ENCODE assay signal across 8 cellular contexts in genomic region chr18:3771121-3771971, GRCh38.
DNase-seq lines count a peak whose midpoint lies in the region; ATAC-seq and TF ChIP-seq lines count a peak whose summit lies in the region.

No MANE protein-coding gene starts in this region.

- H4K5ac ChIP-seq in IMR-90 (ENCODE audit: low read depth, low read length) = peak overlapping the region; percentile 74

- no peaks in the 10 kb centered on the region for H3F3A ChIP-seq in SU-DHL-6 (ENCODE audit: insufficient read depth)

- H4K20me1 ChIP-seq in DND-41 (ENCODE audit: insufficient read depth, low read length) = no peaks in the 10 kb centered on the region
- H4K20me1 ChIP-seq in IMR-90 (ENCODE audit: insufficient read depth, low read length) = no peaks in the 10 kb centered on the region
- H4K20me1 ChIP-seq in SU-DHL-6 (ENCODE audit: low read depth, low read length) = no peaks in the 10 kb centered on the region

- peak; percentile 88 for TF ChIP-seq CTCF in DND-41 (IDR thresholded peaks at IDR 0.05; ENCODE audit: borderline replicate concordance, extremely low read depth, low read length, poor library complexity, severe bottlenecking)
- peak; percentile 97 for TF ChIP-seq CTCF in IMR-90 (conservative IDR thresholded peaks at IDR 0.05; ENCODE audit: low read depth, low read length)
- peak; percentile 51 for TF ChIP-seq CTCF in SU-DHL-6 (IDR thresholded peaks at IDR 0.05; ENCODE audit: insufficient read depth, low read length, poor library complexity, severe bottlenecking)
- TF ChIP-seq CTCF in heart right ventricle (IDR thresholded peaks at IDR 0.05) = peak; percentile 95 to 98 (median 97)
- TF ChIP-seq CTCF in tibial nerve (IDR thresholded peaks at IDR 0.05) = peak; percentile 90 to 98 (median 97)

- peak overlapping the region; percentile 49 for H3K14ac ChIP-seq in IMR-90 (replicated peaks; ENCODE audit: low read depth, low read length)

- H3K27ac ChIP-seq in DND-41 (ENCODE audit: low read length) (no peak overlapping the region), IMR-90 (ENCODE audit: insufficient read depth, low read length) (peak overlapping the region; percentile 91), SU-DHL-6 (ENCODE audit: low read depth, low read length) (no peak overlapping the region), heart right ventricle (peak overlapping the region in 6 of 10 donors; percentile 51 to 76 (median 70)), tibial nerve (peak overlapping the region in 3 of 4 donors; percentile 21 to 77 (median 53))

- TF ChIP-seq POLR2A in IMR-90 (IDR thresholded peaks at IDR 0.05; ENCODE audit: low read depth, low read length) = peak; percentile 31; the same call in 1 of the 2 replicates
- TF ChIP-seq POLR2A in tibial nerve (IDR thresholded peaks at IDR 0.05) = no peak

- POLR2A ChIA-PET in IMR-90 (lab: Charles Lee; ENCODE audit: unreplicated experiment) = interaction anchor here (0.6 to 0.7 kb wide), 3 partner anchors 48 to 332 kb away, joined by 3 to 5 read pairs (median 3); no protein-coding TSS in a partner anchor

- peak overlapping the region; percentile 53 to 74 for H4K8ac ChIP-seq in IMR-90 (ENCODE audit: low read depth in 2 of 2, low read length in 2 of 2)

- H3K79me1 ChIP-seq in IMR-90 (ENCODE audit: low read depth in 1 of 2, low read length in 2 of 2) = no peaks in the 10 kb centered on the region

- dilution Hi-C loops in IMR-90 (cut with HindIII; ENCODE audit: low sequenced_read_pairs, unreplicated experiment) = no loop called here

- intact Hi-C loops in IMR-90 (cut with micrococcal nuclease) = loop anchor here (1.0 to 2.0 kb wide), 7 partner anchors 45 to 491 kb away; no protein-coding TSS in a partner anchor
- intact Hi-C loops in heart right ventricle (cut with DNase I) = loop anchor here (1.0 to 10.0 kb wide), 18 partner anchors 57 to 297 kb away; no protein-coding TSS in a partner anchor

- H2AK5ac ChIP-seq in IMR-90 (ENCODE audit: low read depth, low read length) = no peak overlapping the region

- peaks cover 10% of the 10 kb centered on the region for H3K27me3 ChIP-seq in DND-41 (ENCODE audit: insufficient read depth, low read length, poor library complexity)
- no peaks in the 10 kb centered on the region for H3K27me3 ChIP-seq in IMR-90 (ENCODE audit: control insufficient read depth, insufficient read depth, low read length)
- no peaks in the 10 kb centered on the region for H3K27me3 ChIP-seq in SU-DHL-6 (ENCODE audit: low read length)
- H3K27me3 ChIP-seq in heart right ventricle = peaks cover 0 to 11% (median 0%) of the 10 kb centered on the region in 7 donors
- no peaks in the 10 kb centered on the region for H3K27me3 ChIP-seq in tibial nerve

- H2BK20ac ChIP-seq in IMR-90 (ENCODE audit: low read depth, low read length) = peak overlapping the region; percentile 68

- no TSS peak for BruUV-seq in IMR-90 (replicated peaks; lab: Mats Ljungman, UMichigan)

- H3K18ac ChIP-seq in IMR-90 (ENCODE audit: low read depth, low read length) = peak overlapping the region; percentile 92

- TF ChIP-seq RAD21 in IMR-90 (IDR thresholded peaks at IDR 0.05; ENCODE audit: low read length) = peak; percentile 92

- H2AK9ac ChIP-seq in IMR-90 (replicated peaks; ENCODE audit: low read depth, low read length, poor library complexity) = no peak overlapping the region

- H3K9ac ChIP-seq in DND-41 (ENCODE audit: low read depth, low read length) = no peak overlapping the region
- peak overlapping the region; percentile 83 for H3K9ac ChIP-seq in IMR-90 (ENCODE audit: low read depth, low read length)
- H3K9ac ChIP-seq in SU-DHL-6 (ENCODE audit: low read length) = no peak overlapping the region

- H2BK5ac ChIP-seq in IMR-90 (ENCODE audit: low read depth, low read length, poor library complexity, severe bottlenecking) = peak overlapping the region; percentile 81

- H3K9me2 ChIP-seq in SU-DHL-6 (replicated peaks; ENCODE audit: insufficient read depth, low read length) = no peaks in the 10 kb centered on the region

- peak overlapping the region; percentile 61 for H3K4ac ChIP-seq in IMR-90 (ENCODE audit: low read depth, low read length)

- in situ Hi-C loops in IMR-90 (cut with MboI; ENCODE audit: low sequenced_read_pairs) = no loop called here

- H3K9me3 ChIP-seq in DND-41 (ENCODE audit: insufficient read depth, low read length, severe bottlenecking) (no peaks in the 10 kb centered on the region), IMR-90 (ENCODE audit: control insufficient read depth, insufficient read depth, low read length) (no peaks in the 10 kb centered on the region), SU-DHL-6 (ENCODE audit: insufficient read depth, low read length) (no peaks in the 10 kb centered on the region), heart right ventricle (no peaks in the 10 kb centered on the region), tibial nerve (no peaks in the 10 kb centered on the region)

- no peaks in the 10 kb centered on the region for H3K9me1 ChIP-seq in IMR-90 (ENCODE audit: insufficient read depth, low read length)

- H3K36me3 ChIP-seq in DND-41 (ENCODE audit: insufficient read depth, low read length) = no peaks in the 10 kb centered on the region
- no peaks in the 10 kb centered on the region for H3K36me3 ChIP-seq in IMR-90 (ENCODE audit: control insufficient read depth, insufficient read depth, low read length)
- H3K36me3 ChIP-seq in SU-DHL-6 (ENCODE audit: low read length) = no peaks in the 10 kb centered on the region
- H3K36me3 ChIP-seq in heart right ventricle = no peaks in the 10 kb centered on the region
- no peaks in the 10 kb centered on the region for H3K36me3 ChIP-seq in tibial nerve

- ATAC-seq in DND-41 (ENCODE audit: insufficient read depth, low read depth) (peak; percentile 99), GM21576 (IDR thresholded peaks at IDR 0.05; ENCODE audit: unreplicated experiment) (peak; percentile 98), IMR-90 (ENCODE audit: low read depth) (peak; percentile 99), heart right ventricle (peak; percentile 98 to 100 (median 100))

- H3K23ac ChIP-seq in IMR-90 (ENCODE audit: low read depth, low read length) = peak overlapping the region; percentile 4; the same call in 1 of the 2 replicates

- no peaks in the 10 kb centered on the region for H3K79me2 ChIP-seq in DND-41 (ENCODE audit: insufficient read depth, low read length)
- H3K79me2 ChIP-seq in SU-DHL-6 (ENCODE audit: insufficient read depth, low read length) = no peaks in the 10 kb centered on the region

- WGBS in IMR-90 (ENCODE audit: extremely low coverage in 2 of 2, insufficient read length in 1 of 2), 2 experiments = 0% methylated on average over 1 of the region's 40 CpGs; no CpG with 5 or more reads in 1 of the 2 experiments
- WGBS in heart right ventricle, 2 donors = 3 to 4% methylated on average over 40 of the region's 40 CpGs
- 1% methylated on average over 34 to 38 of the region's 40 CpGs for WGBS in tibial nerve, 2 donors

- CTCF ChIA-PET in IMR-90 (lab: Yijun Ruan, JAX) = interaction anchor here (0.6 to 3.2 kb wide), 40 partner anchors 9 to 487 kb away, joined by 3 to 39 read pairs (median 4); no protein-coding TSS in a partner anchor

- H2BK120ac ChIP-seq in IMR-90 (ENCODE audit: low read depth, low read length) = peak overlapping the region; percentile 92

- peak; percentile 21 to 69 for TF ChIP-seq EP300 in tibial nerve (IDR thresholded peaks at IDR 0.05)

- H3K4me2 ChIP-seq in DND-41 (ENCODE audit: insufficient read depth, low read length) (peak overlapping the region; percentile 60), IMR-90 (ENCODE audit: low read depth, low read length) (peak overlapping the region; percentile 95), SU-DHL-6 (ENCODE audit: low read depth, low read length, poor library complexity, severe bottlenecking) (no peak overlapping the region)

- H3K4me3 ChIP-seq in DND-41 (ENCODE audit: low read depth in 1 of 2, low read length in 2 of 2) (peak overlapping the region in 1 of 2 experiments; percentile 32; a peak in 1 of 4 replicates), IMR-90 (ENCODE audit: insufficient read depth, low read depth, low read length) (peak overlapping the region; percentile 60), SU-DHL-6 (ENCODE audit: insufficient read depth, low read length, poor library complexity, severe bottlenecking) (no peak overlapping the region), heart right ventricle (peak overlapping the region in 9 of 10 donors; percentile 0 to 52 (median 47)), tibial nerve (peak overlapping the region; percentile 19 to 45 (median 29))

- H2AFZ ChIP-seq in DND-41 (ENCODE audit: low read depth, low read length) = peak overlapping the region; percentile 63
- H2AFZ ChIP-seq in IMR-90 (replicated peaks; ENCODE audit: low read length, poor library complexity) = peak overlapping the region; percentile 85
- no peak overlapping the region for H2AFZ ChIP-seq in SU-DHL-6 (ENCODE audit: low read depth, low read length, severe bottlenecking)

- peak overlapping the region; percentile 65 for H4K91ac ChIP-seq in IMR-90 (ENCODE audit: insufficient read depth, low read depth, low read length)

- H3K56ac ChIP-seq in IMR-90 (ENCODE audit: extremely low read depth, insufficient read depth, low read length) = peak overlapping the region; percentile 67

- DNase-seq in DND-41 (peak; percentile 78), IMR-90 (peak; percentile 96), heart right ventricle (peak; percentile 81 to 86), pons (ENCODE audit: low spot score) (peak; percentile 80), tibial nerve (ENCODE audit: low spot score in 2 of 2) (peak; percentile 78 to 87)
- peak; percentile 61 for DNase-seq in activated naive CD8-positive, alpha-beta T cell treated with anti-CD3 and anti-CD28 coated beads, Interleukin-2, amount 50 U/mL, for 16 hours (ENCODE audit: low read depth, low spot score)

- H3K4me1 ChIP-seq in DND-41 (ENCODE audit: insufficient read depth, low read length) = peaks cover 12% of the 10 kb centered on the region
- H3K4me1 ChIP-seq in IMR-90 (ENCODE audit: control insufficient read depth, insufficient read depth, low read length) = peaks cover 5% of the 10 kb centered on the region
- peaks cover 0 to 24% (median 11%) of the 10 kb centered on the region in 9 donors for H3K4me1 ChIP-seq in heart right ventricle
- peaks cover 0 to 21% (median 4%) of the 10 kb centered on the region in 4 donors for H3K4me1 ChIP-seq in tibial nerve

- peak overlapping the region; percentile 59 for H2BK15ac ChIP-seq in IMR-90 (ENCODE audit: low read depth, low read length)

TF ChIP-seq in IMR-90, 13 proteins besides CTCF, POLR2A, EP300 and RAD21 (continues in another document):
- TF ChIP-seq, protein P1, sequence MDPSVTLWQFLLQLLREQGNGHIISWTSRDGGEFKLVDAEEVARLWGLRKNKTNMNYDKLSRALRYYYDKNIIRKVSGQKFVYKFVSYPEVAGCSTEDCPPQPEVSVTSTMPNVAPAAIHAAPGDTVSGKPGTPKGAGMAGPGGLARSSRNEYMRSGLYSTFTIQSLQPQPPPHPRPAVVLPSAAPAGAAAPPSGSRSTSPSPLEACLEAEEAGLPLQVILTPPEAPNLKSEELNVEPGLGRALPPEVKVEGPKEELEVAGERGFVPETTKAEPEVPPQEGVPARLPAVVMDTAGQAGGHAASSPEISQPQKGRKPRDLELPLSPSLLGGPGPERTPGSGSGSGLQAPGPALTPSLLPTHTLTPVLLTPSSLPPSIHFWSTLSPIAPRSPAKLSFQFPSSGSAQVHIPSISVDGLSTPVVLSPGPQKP (IDR thresholded peaks at IDR 0.05; ENCODE audit: borderline replicate concordance, low read depth, low read length) = no peak
- TF ChIP-seq CEBPB (IDR thresholded peaks at IDR 0.05; ENCODE audit: low read depth, low read length) (peak; percentile 95), FOS (IDR thresholded peaks at IDR 0.05; ENCODE audit: low read depth, low read length) (no peak)

Comparison
In these comparisons a context has a peak if more than half of its experiments do, and no peak if none do; other contexts are left out.
1. H3K27ac ChIP-seq: peak in IMR-90 (single experiment), heart right ventricle (6 of 10) and tibial nerve (3 of 4); none in DND-41 (single experiment) and SU-DHL-6 (single experiment).
2. Peak in every context shown above with its lines, with median percentiles within 50 percentile points of each other: ATAC-seq, DNase-seq and CTCF ChIP-seq.